ENCODE assay signal across 11 cellular contexts in genomic region chr11:10898763-10899541, GRCh38. TPM values are rescaled to one million over a fixed set of nuclear protein-coding genes. Genes with fewer than 3 reads are reported as not detected.
A peak's percentile ranks its signal among the peaks of the same experiment; 100 is the strongest.
DNase-seq lines count a peak whose midpoint lies in the region; ATAC-seq and TF ChIP-seq lines count a peak whose summit lies in the region.
"Had no signal": no experiment of that assay in that cellular context is flagged by ENCODE, and none has a peak within 500 bp of the region (broad histone marks: within the 10 kb centered on the region; RNA-seq: fewer than 3 reads in every experiment).

No MANE protein-coding gene starts in this region.

- TF ChIP-seq CTCF in ascending aorta (IDR thresholded peaks at IDR 0.05), result no peak
- no peak for TF ChIP-seq CTCF in tibial artery (IDR thresholded peaks at IDR 0.05)

- H3K27me3 ChIP-seq in ascending aorta (no peaks in the 10 kb centered on the region), tibial artery (no peaks in the 10 kb centered on the region)
- H3K27me3 ChIP-seq: neutrophil had no signal

- peak overlapping the region; percentile 89 to 93 for H3K27ac ChIP-seq in ascending aorta
- H3K27ac ChIP-seq in tibial artery, result peak overlapping the region; percentile 92 to 93
- H3K27ac ChIP-seq: 22Rv1, neutrophil had no signal

- ATAC-seq in left colon, result no peak

- H3K4me3 ChIP-seq in ascending aorta, result no peak overlapping the region
- no peak overlapping the region for H3K4me3 ChIP-seq in tibial artery

- H3K36me3 ChIP-seq in ascending aorta (no peaks in the 10 kb centered on the region), tibial artery (no peaks in the 10 kb centered on the region)
- H3K36me3 ChIP-seq: neutrophil had no signal

- H3K4me1 ChIP-seq in ascending aorta (peaks cover 17 to 30% of the 10 kb centered on the region in 2 donors), tibial artery (peaks cover 0 to 48% (median 26%) of the 10 kb centered on the region in 4 donors)

- DNase-seq in NCI-H1694 treated with DMSO at 0.1 percent for 48 hours (lab: John Stamatoyannopoulos, UW) (peak; percentile 45), NCI-H1694 (lab: John Stamatoyannopoulos, UW) (no peak), ascending aorta (ENCODE audit: low spot score in 2 of 2) (no peak), left colon (peak; percentile 34 to 43), tibial artery (no peak), NCI-H226 (no peak), GM19240 (ENCODE audit: insufficient read length, low spot score) (no peak)
- no peak for DNase-seq in activated CD4-positive, CD25-positive, alpha-beta regulatory T cell (lab: John Stamatoyannopoulos, UW)
- DNase-seq: effector CD4-positive, alpha-beta T cell had no signal

- intact Hi-C loops in ascending aorta (cut with DNase I), result loop anchor here (1.0 kb wide), 1 partner anchor 32 kb away; no protein-coding TSS in a partner anchor
- intact Hi-C loops in left colon (cut with DNase I, micrococcal nuclease), result no loop called here
- intact Hi-C loops in tibial artery (cut with DNase I; ENCODE audit: low total_unique reads), result loop anchor here (5.0 kb wide), 1 partner anchor 37 kb away; no protein-coding TSS in a partner anchor

- H3K9me3 ChIP-seq in ascending aorta (no peaks in the 10 kb centered on the region), tibial artery (no peaks in the 10 kb centered on the region)
- H3K9me3 ChIP-seq: neutrophil had no signal

RNA-seq across cellular contexts. Expression of gene ZBED5, which starts 41.1 kb away (rescaled TPM):
- total RNA-seq in ascending aorta (7.8 TPM), left colon (10 to 100 TPM; 36.9 to 37.5 TPM)

Comparison
In these comparisons a context has a peak if more than half of its experiments do, and no peak if none do; other contexts are left out.
1. DNase-seq: peak in NCI-H1694 treated with DMSO at 0.1 percent for 48 hours (single experiment) and left colon (2 of 2); none in NCI-H1694 (single experiment), ascending aorta (0 of 2), tibial artery (0 of 2), NCI-H226 (single experiment), activated CD4-positive, CD25-positive, alpha-beta regulatory T cell (0 of 4) and GM19240 (single experiment).
2. intact Hi-C loops: an anchor here in ascending aorta (1.0 kb wide) and tibial artery (5.0 kb wide); none called in left colon.